Comparison of ENCODE assay signal across 8 cellular contexts in genomic region chr10:98045785-98046389, GRCh38. TPM values are rescaled to one million over a fixed set of nuclear protein-coding genes. Genes with fewer than 3 reads are reported as not detected.
A peak's percentile ranks its signal among the peaks of the same experiment; 100 is the strongest.
DNase-seq lines count a peak whose midpoint lies in the region; ATAC-seq and TF ChIP-seq lines count a peak whose summit lies in the region.

No MANE protein-coding gene starts in this region.

- H3K4me3 Mint-ChIP-seq in endodermal cell = no peak overlapping the region

- WGBS in endodermal cell (ENCODE audit: insufficient coverage in 1 of 2, insufficient read length in 1 of 2), 2 experiments = 0 to 24% methylated on average over 2 to 6 of the region's 6 CpGs

- H3K27ac Mint-ChIP-seq in endodermal cell = no peak overlapping the region

- no peaks in the 10 kb centered on the region for H3K9me3 ChIP-seq in endodermal cell (ENCODE audit: control insufficient read depth, low read length)

- H3K27ac ChIP-seq in endodermal cell (ENCODE audit: low read depth, low read length) = no peak overlapping the region

- peaks cover 40% of the 10 kb centered on the region for H3K27me3 Mint-ChIP-seq in endodermal cell (ENCODE audit: insufficient read depth)

- no peaks in the 10 kb centered on the region for H3K36me3 Mint-ChIP-seq in endodermal cell (ENCODE audit: low read depth)

- ATAC-seq in HG03175 (IDR thresholded peaks at IDR 0.05; ENCODE audit: unreplicated experiment) = peak; percentile 70
- no peak for ATAC-seq in GM21576 (IDR thresholded peaks at IDR 0.05; ENCODE audit: unreplicated experiment)

- H3K36me3 ChIP-seq in endodermal cell (ENCODE audit: control insufficient read depth, insufficient read depth, low read length) = no peaks in the 10 kb centered on the region

- no peaks in the 10 kb centered on the region for H3K4me1 ChIP-seq in endodermal cell (ENCODE audit: control insufficient read depth, insufficient read depth, low read length)

- no peak overlapping the region for H3K9ac ChIP-seq in endodermal cell (ENCODE audit: extremely low read depth, low read length, poor library complexity, severe bottlenecking)

- peaks cover 29% of the 10 kb centered on the region for H3K27me3 ChIP-seq in endodermal cell (ENCODE audit: control insufficient read depth, insufficient read depth, low read length, poor library complexity, severe bottlenecking)

- peak; percentile 94 for TF ChIP-seq CTCF in endodermal cell (conservative IDR thresholded peaks at IDR 0.05)

- DNase-seq in GDM1 (lab: John Stamatoyannopoulos, UW) (peak; percentile 24), NCI-H82 treated with DMSO at 0.1 percent for 48 hours (lab: John Stamatoyannopoulos, UW; ENCODE audit: unreplicated experiment) (peak; percentile 58), endodermal cell (peak; percentile 91), mucosa of gallbladder (ENCODE audit: low spot score) (peak; percentile 42)
- DNase-seq in activated CD8-positive, alpha-beta memory T cell treated with anti-CD3 and anti-CD28 coated beads for 24 hours = peak; percentile 75
- peak; percentile 21 to 32 for DNase-seq in stimulated activated CD8-positive, alpha-beta memory T cell treated with anti-CD3 and anti-CD28 coated beads, Interleukin-7, amount 100 ng/mL, for 4 hours (ENCODE audit: low read depth in 2 of 2)

- H3K9me3 Mint-ChIP-seq in endodermal cell = no peaks in the 10 kb centered on the region

- H3K4me1 Mint-ChIP-seq in endodermal cell = peaks cover 8% of the 10 kb centered on the region

- no peak overlapping the region for H3K4me3 ChIP-seq in endodermal cell (ENCODE audit: low read length)

RNA-seq across cellular contexts. Expression of gene CRTAC1, which starts 15.5 kb away (rescaled TPM):
- total RNA-seq in endodermal cell (under 1 TPM; 0.13 to 0.24 TPM), mucosa of gallbladder (1.6 TPM)
- polyA plus RNA-seq in endodermal cell (2013, experiment 1 of 2) = 1.00 TPM
- polyA plus RNA-seq in endodermal cell (2013, experiment 2 of 2) = 1.5 TPM

Comparison
In these comparisons a context has a peak if more than half of its experiments do, and no peak if none do; other contexts are left out.
1. DNase-seq: peak in every context shown above with its lines; median percentile 91 in endodermal cell; 75 in activated CD8-positive, alpha-beta memory T cell treated with anti-CD3 and anti-CD28 coated beads for 24 hours; 58 in NCI-H82 treated with DMSO at 0.1 percent for 48 hours; 42 in mucosa of gallbladder; 26 in stimulated activated CD8-positive, alpha-beta memory T cell treated with anti-CD3 and anti-CD28 coated beads, Interleukin-7, amount 100 ng/mL, for 4 hours; 24 in GDM1.